In genomic region chr3:66261318-66261717, GRCh38 we compare ENCODE assay signal across 20 cellular contexts. TPM values are rescaled to one million over a fixed set of nuclear protein-coding genes. Genes with fewer than 3 reads are reported as not detected.
DNase-seq lines count a peak whose midpoint lies in the region; ATAC-seq, FAIRE-seq and TF ChIP-seq lines count a peak whose summit lies in the region.
"Had no signal": no experiment of that assay in that cellular context is flagged by ENCODE, and none has a peak within 500 bp of the region (broad histone marks: within the 10 kb centered on the region; RNA-seq: fewer than 3 reads in every experiment).

No MANE protein-coding gene starts in this region.

- no peak for TF ChIP-seq POLR2A in gastroesophageal sphincter (IDR thresholded peaks at IDR 0.05)

- H3K9me3 ChIP-seq in small intestine (ENCODE audit: control insufficient read depth, low read depth) (no peaks in the 10 kb centered on the region), gastroesophageal sphincter (no peaks in the 10 kb centered on the region)
- H3K9me3 ChIP-seq: neutrophil, tibial artery had no signal

- H3K27ac ChIP-seq in small intestine (ENCODE audit: low read depth in 1 of 2, low read length in 1 of 2) (no peak overlapping the region), gastroesophageal sphincter (no peak overlapping the region)
- H3K27ac ChIP-seq: neutrophil, tibial artery had no signal

- no peaks in the 10 kb centered on the region for H3K27me3 ChIP-seq in small intestine (ENCODE audit: control insufficient read depth in 2 of 2, insufficient read depth in 2 of 2, low read length in 2 of 2)
- H3K27me3 ChIP-seq in gastroesophageal sphincter = no peaks in the 10 kb centered on the region
- H3K27me3 ChIP-seq: neutrophil, tibial artery had no signal

- intact Hi-C loops in Right ventricle myocardium superior (cut with DNase I) = no loop called here
- intact Hi-C loops in cardiac septum (cut with DNase I) = loop anchor here (5.0 kb wide), 1 partner anchor 111 kb away; no protein-coding TSS in a partner anchor

- no peak for TF ChIP-seq CTCF in foreskin fibroblast (IDR thresholded peaks at IDR 0.05; ENCODE audit: low read depth, low read length)
- TF ChIP-seq CTCF in gastroesophageal sphincter (IDR thresholded peaks at IDR 0.05) = no peak

- peaks cover 0 to 2% of the 10 kb centered on the region in 2 donors for H3K36me3 ChIP-seq in small intestine (ENCODE audit: control insufficient read depth in 2 of 2, insufficient read depth in 2 of 2, low read length in 2 of 2)
- peaks cover 0 to 20% of the 10 kb centered on the region in 2 donors for H3K36me3 ChIP-seq in gastroesophageal sphincter
- H3K36me3 ChIP-seq: neutrophil had no signal

- TF ChIP-seq EP300 in gastroesophageal sphincter (IDR thresholded peaks at IDR 0.05) = no peak

- no peak for FAIRE-seq in small intestine (lab: Jason Lieb, UNC)
- FAIRE-seq: H1 had no signal

- 76 to 89% (median 88%) methylated on average over 2 of the region's 2 CpGs for WGBS in small intestine, 3 donors
- 71 to 90% methylated on average over 2 of the region's 2 CpGs for WGBS in gastroesophageal sphincter (ENCODE audit: low coverage in 1 of 2), 2 donors

- H3K4me3 ChIP-seq in foreskin fibroblast (ENCODE audit: low read depth in 1 of 2, low read length in 2 of 2) (no peak overlapping the region), small intestine (ENCODE audit: low read depth in 1 of 2, low read length in 2 of 2) (no peak overlapping the region), gastroesophageal sphincter (no peak overlapping the region)
- H3K4me3 ChIP-seq: tibial artery had no signal

- H3K4me1 ChIP-seq in small intestine (ENCODE audit: control insufficient read depth in 2 of 2, insufficient read depth in 1 of 2, low read depth in 1 of 2, low read length in 1 of 2) = no peaks in the 10 kb centered on the region
- no peaks in the 10 kb centered on the region for H3K4me1 ChIP-seq in gastroesophageal sphincter
- H3K4me1 ChIP-seq: tibial artery had no signal

- DNase-seq in Right ventricle myocardium superior (no peak), cardiac septum (ENCODE audit: low spot score) (no peak), RPMI7951 (ENCODE audit: low read depth) (peak; percentile 4), foreskin fibroblast (peak; percentile 34 to 57), small intestine (no peak)
- DNase-seq in activated CD4-positive, alpha-beta T cell treated with anti-CD3 and anti-CD28 coated beads for 48 hours = no peak
- DNase-seq: amygdala; CD4-positive, CD25-positive, alpha-beta regulatory T cell; DMS79 treated with DMSO at 0.1 percent for 48 hours; endodermal cell; NCI-H2081 treated with DMSO at 0.1 percent for 48 hours; retina; SHP77 treated with DMSO at 0.1 percent for 48 hours; stimulated activated naive CD4-positive, alpha-beta T cell; tibial artery had no signal

- peak; percentile 56 for ATAC-seq in Right ventricle myocardium superior (ENCODE audit: poor library complexity)
- ATAC-seq in GM19328 (IDR thresholded peaks at IDR 0.05; ENCODE audit: unreplicated experiment) = no peak
- ATAC-seq in gastroesophageal sphincter = no peak
- ATAC-seq: left lobe of liver had no signal

RNA-seq across cellular contexts. Expression of gene SLC25A26, which starts 40.5 kb away (rescaled TPM):
- total RNA-seq in Right ventricle myocardium superior = 51.3 TPM
- total RNA-seq in cardiac septum = 18.6 TPM
- total RNA-seq in RPMI7951 (2014; rRNA removed; shearing (Covaris generic)) = 27.2 and 31.3 TPM in 2 replicates
- polyA plus RNA-seq in small intestine = 10 to 100 TPM; 10.3 to 18.8 (median 17.6) TPM
- 10 to 100 TPM; 22.0 to 33.9 (median 27.0) TPM for total RNA-seq in gastroesophageal sphincter

Comparison
In these comparisons a context has a peak if more than half of its experiments do, and no peak if none do; other contexts are left out.
1. DNase-seq: peak in RPMI7951 (single experiment) and foreskin fibroblast (2 of 2); none in Right ventricle myocardium superior (single experiment), cardiac septum (single experiment), activated CD4-positive, alpha-beta T cell treated with anti-CD3 and anti-CD28 coated beads for 48 hours (single experiment) and small intestine (single experiment).